ENCODE assay signal across 8 cellular contexts in the genomic region with DNA sequence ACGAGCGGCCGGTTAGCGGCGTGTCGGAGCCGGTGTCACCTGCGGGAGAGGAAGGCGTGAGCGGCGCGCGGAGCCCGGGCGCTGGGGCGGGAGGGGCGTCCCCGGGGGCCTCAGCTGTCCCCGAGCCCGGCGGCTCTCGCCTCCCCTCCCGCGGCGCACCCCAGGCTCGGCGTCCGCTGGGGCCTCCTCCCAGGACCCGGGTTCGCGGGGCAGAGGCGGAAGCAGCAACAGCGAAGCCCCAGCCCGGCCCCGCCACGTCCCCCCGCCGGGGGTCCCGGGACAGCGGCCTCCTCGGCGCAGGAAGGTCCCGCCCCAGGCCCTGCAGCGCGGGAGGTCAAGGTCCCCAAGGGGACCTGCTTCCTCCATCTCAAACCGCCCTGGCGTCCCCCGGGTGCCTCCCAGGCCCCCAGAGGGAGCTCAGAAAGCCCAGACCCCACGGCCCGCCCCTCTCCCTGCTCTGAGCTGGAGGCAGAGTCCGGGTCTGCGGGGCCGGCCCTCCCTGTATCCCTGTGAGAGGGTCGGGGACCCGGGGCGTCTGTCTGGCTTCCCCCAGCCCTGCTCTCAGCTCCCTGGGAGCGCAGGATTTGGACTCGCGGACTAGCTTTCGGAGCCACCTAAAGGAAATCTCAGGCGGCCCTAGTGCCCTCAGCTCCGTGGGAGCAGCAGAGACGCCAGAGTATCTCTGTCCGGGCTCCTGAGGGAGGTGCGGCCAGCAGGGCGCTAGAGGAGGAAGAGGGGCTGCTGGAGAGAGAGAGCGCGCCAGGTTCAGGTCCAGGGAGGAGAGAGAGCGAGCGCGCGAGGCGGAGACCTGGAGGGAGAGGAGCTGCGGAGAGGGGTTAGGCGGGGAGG. TPM values are rescaled to one million over a fixed set of nuclear protein-coding genes. Genes with fewer than 3 reads are reported as not detected.
DNase-seq lines count a peak whose midpoint lies in the region; ATAC-seq and TF ChIP-seq lines count a peak whose summit lies in the region.

No MANE protein-coding gene starts in this region.

- H3K79me2 ChIP-seq in SU-DHL-6 (ENCODE audit: insufficient read depth, low read length): peaks cover 14% of the 10 kb centered on the region

- no peaks in the 10 kb centered on the region for H3K9me3 ChIP-seq in SU-DHL-6 (ENCODE audit: insufficient read depth, low read length)

- peak overlapping the region; percentile 86 for H3K4me2 ChIP-seq in SU-DHL-6 (ENCODE audit: low read depth, low read length, poor library complexity, severe bottlenecking)

- H3K4me3 ChIP-seq in SU-DHL-6 (ENCODE audit: insufficient read depth, low read length, poor library complexity, severe bottlenecking): peak overlapping the region; percentile 72
- H3K4me3 ChIP-seq in choroid plexus epithelial cell (ENCODE audit: low read depth, low read length): peak overlapping the region; percentile 71

- no peak overlapping the region for H3K27ac ChIP-seq in SU-DHL-6 (ENCODE audit: low read depth, low read length)

- H3K9ac ChIP-seq in SU-DHL-6 (ENCODE audit: low read length): peak overlapping the region; percentile 71

- no peaks in the 10 kb centered on the region for H4K20me1 ChIP-seq in SU-DHL-6 (ENCODE audit: low read depth, low read length)

- peaks cover 4% of the 10 kb centered on the region for H3F3A ChIP-seq in SU-DHL-6 (ENCODE audit: insufficient read depth)

- peak; percentile 32 for ATAC-seq in GM21529 (IDR thresholded peaks at IDR 0.05; ENCODE audit: unreplicated experiment)

- no peaks in the 10 kb centered on the region for H3K36me3 ChIP-seq in SU-DHL-6 (ENCODE audit: low read length)

- H3K9me2 ChIP-seq in SU-DHL-6 (replicated peaks; ENCODE audit: insufficient read depth, low read length): no peaks in the 10 kb centered on the region

- DNase-seq in ELR (ENCODE audit: low read depth) (peak; percentile 66), HT1080 (ENCODE audit: low read depth) (peak; percentile 48), choroid plexus epithelial cell (ENCODE audit: low read depth) (peak; percentile 49), left kidney (ENCODE audit: low read depth, low spot score) (peak; percentile 83), NCI-H1436 (lab: John Stamatoyannopoulos, UW) (no peak)
- peak; percentile 29 for DNase-seq in stimulated activated CD4-positive, alpha-beta T cell treated with anti-CD3 and anti-CD28 coated beads, Interleukin-4, amount 100 ng/mL, for 24 hours

- H3K27me3 ChIP-seq in SU-DHL-6 (ENCODE audit: low read length): no peaks in the 10 kb centered on the region

- TF ChIP-seq CTCF in SU-DHL-6 (IDR thresholded peaks at IDR 0.05; ENCODE audit: insufficient read depth, low read length, poor library complexity, severe bottlenecking) (no peak), choroid plexus epithelial cell (conservative IDR thresholded peaks at IDR 0.05; ENCODE audit: low read depth, low read length) (no peak)

- H2AFZ ChIP-seq in SU-DHL-6 (ENCODE audit: low read depth, low read length, severe bottlenecking): peak overlapping the region; percentile 81

RNA-seq across cellular contexts. Expression of gene EXOC3, which starts 30.6 kb away (rescaled TPM):
- 71.6 and 77.6 TPM in 2 replicates for total RNA-seq in HT1080 (2014; rRNA removed; shearing (Covaris generic))
- 40.8 and 43.3 TPM in 2 replicates for polyA plus RNA-seq in HT1080 (2015; cell fraction: cytosol; rRNA removed)
- polyA plus RNA-seq in HT1080 (2015; cell fraction: nucleus; rRNA removed): 105 and 114 TPM in 2 replicates

RNA-seq across cellular contexts. Expression of gene SLC9A3, which starts 50.7 kb away (rescaled TPM):
- total RNA-seq in HT1080 (2014; rRNA removed; shearing (Covaris generic)): 5.5 and 7.5 TPM in 2 replicates
- 7.3 and 7.8 TPM in 2 replicates for polyA plus RNA-seq in HT1080 (2015; cell fraction: cytosol; rRNA removed)
- 5.4 and 5.6 TPM in 2 replicates for polyA plus RNA-seq in HT1080 (2015; cell fraction: nucleus; rRNA removed)
